ENCODE assay signal across 8 cellular contexts in the genomic region with DNA sequence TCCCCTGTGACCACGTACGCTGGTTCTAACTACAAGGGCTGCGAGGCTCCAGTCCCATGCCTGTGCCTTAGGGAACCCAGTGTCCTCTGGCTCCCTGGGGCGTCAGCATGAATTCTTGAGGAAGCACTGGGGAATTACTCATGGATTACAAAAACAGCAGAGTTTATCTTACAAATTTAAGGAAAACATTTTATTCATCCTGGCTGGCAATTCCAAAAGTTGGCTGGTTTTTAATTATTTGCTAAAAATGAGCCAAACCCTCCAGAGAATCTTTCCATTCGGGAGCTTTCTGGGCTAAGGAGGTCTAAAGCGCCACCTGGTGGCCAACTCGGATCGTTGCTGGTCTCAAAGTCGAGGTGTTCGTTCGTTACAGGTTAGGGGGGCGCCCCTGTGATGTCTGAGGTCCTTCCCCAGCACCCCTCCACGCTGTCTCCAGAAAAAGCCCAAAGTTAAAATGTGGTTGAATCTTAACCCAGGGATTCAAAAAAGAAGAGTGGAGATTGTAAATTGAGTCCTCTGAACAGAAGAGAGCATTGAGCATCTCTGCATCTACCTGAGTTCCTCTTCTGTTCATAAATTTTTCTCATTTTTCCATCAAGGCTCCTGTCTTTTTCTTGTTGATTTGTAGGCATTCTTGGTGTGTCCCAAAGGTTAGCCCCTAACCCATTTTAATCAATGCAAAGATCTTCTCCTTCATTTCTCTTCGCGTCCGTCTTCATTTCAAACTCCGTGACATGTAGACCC.
DNase-seq lines count a peak whose midpoint lies in the region; ATAC-seq and TF ChIP-seq lines count a peak whose summit lies in the region.

No MANE protein-coding gene starts in this region.

- DNase-seq in AG08395 (ENCODE audit: low spot score) (peak; percentile 68), NCI-H1930 (lab: John Stamatoyannopoulos, UW) (peak; percentile 43 to 57), WTC11 (ENCODE audit: low spot score) (peak; percentile 72), coronary artery (ENCODE audit: low spot score) (no peak), lower lobe of right lung (peak; percentile 64), NCI-H187 treated with DMSO at 0.1 percent for 48 hours (lab: John Stamatoyannopoulos, UW) (no peak)
- peak; percentile 10 to 13 for DNase-seq in stimulated activated CD8-positive, alpha-beta memory T cell treated with anti-CD3 and anti-CD28 coated beads, Interleukin-4, amount 100 ng/mL, for 1 hour (ENCODE audit: low read depth in 2 of 2, low spot score in 1 of 2)

- peak; percentile 93 for TF ChIP-seq CTCF in WTC11 (IDR thresholded peaks at IDR 0.05)
- peak; percentile 78 for TF ChIP-seq CTCF in coronary artery (IDR thresholded peaks at IDR 0.05)
- TF ChIP-seq CTCF in lower lobe of right lung (IDR thresholded peaks at IDR 0.05) = peak; percentile 87

- H3K36me3 Mint-ChIP-seq in WTC11 = no peaks in the 10 kb centered on the region

- H3K4me3 Mint-ChIP-seq in WTC11 = no peak overlapping the region

- no peaks in the 10 kb centered on the region for H3K9me3 ChIP-seq in lower lobe of right lung

- no peaks in the 10 kb centered on the region for H3K36me3 ChIP-seq in lower lobe of right lung

- no peak overlapping the region for H3K27ac Mint-ChIP-seq in WTC11

- CTCF ChIA-PET in WTC11 (lab: Charles Lee) = interaction anchor here (0.8 to 7.8 kb wide), 26 partner anchors 10 to 631 kb away, joined by 3 to 59 read pairs (median 5); a partner anchor contains a TSS

- H3K27ac ChIP-seq in coronary artery = no peak overlapping the region
- H3K27ac ChIP-seq in lower lobe of right lung = no peak overlapping the region

- ATAC-seq in GM19351 (IDR thresholded peaks at IDR 0.05; ENCODE audit: unreplicated experiment) (peak; percentile 66), WTC11 (peak; percentile 79), lower lobe of right lung (peak; percentile 55 to 69)

- POLR2A ChIA-PET in WTC11 (lab: Charles Lee) = no interaction called here

- H3K27me3 Mint-ChIP-seq in WTC11 (ENCODE audit: low read depth) = no peaks in the 10 kb centered on the region

- peaks cover 25% of the 10 kb centered on the region for H3K4me1 Mint-ChIP-seq in WTC11

- H3K4me3 ChIP-seq in coronary artery (no peak overlapping the region), lower lobe of right lung (no peak overlapping the region)

- no peaks in the 10 kb centered on the region for H3K4me1 ChIP-seq in lower lobe of right lung

- no peaks in the 10 kb centered on the region for H3K9me3 Mint-ChIP-seq in WTC11

- H3K27me3 ChIP-seq in lower lobe of right lung (ENCODE audit: low read depth) = no peaks in the 10 kb centered on the region

- intact Hi-C loops in lower lobe of right lung (cut with DNase I) = loop anchor here (5.0 kb wide), 1 partner anchor 634 kb away; no protein-coding TSS in a partner anchor

TF ChIP-seq in WTC11, 78 proteins besides CTCF, POLR2A, EP300 and RAD21:
- TF ChIP-seq, protein P1, sequence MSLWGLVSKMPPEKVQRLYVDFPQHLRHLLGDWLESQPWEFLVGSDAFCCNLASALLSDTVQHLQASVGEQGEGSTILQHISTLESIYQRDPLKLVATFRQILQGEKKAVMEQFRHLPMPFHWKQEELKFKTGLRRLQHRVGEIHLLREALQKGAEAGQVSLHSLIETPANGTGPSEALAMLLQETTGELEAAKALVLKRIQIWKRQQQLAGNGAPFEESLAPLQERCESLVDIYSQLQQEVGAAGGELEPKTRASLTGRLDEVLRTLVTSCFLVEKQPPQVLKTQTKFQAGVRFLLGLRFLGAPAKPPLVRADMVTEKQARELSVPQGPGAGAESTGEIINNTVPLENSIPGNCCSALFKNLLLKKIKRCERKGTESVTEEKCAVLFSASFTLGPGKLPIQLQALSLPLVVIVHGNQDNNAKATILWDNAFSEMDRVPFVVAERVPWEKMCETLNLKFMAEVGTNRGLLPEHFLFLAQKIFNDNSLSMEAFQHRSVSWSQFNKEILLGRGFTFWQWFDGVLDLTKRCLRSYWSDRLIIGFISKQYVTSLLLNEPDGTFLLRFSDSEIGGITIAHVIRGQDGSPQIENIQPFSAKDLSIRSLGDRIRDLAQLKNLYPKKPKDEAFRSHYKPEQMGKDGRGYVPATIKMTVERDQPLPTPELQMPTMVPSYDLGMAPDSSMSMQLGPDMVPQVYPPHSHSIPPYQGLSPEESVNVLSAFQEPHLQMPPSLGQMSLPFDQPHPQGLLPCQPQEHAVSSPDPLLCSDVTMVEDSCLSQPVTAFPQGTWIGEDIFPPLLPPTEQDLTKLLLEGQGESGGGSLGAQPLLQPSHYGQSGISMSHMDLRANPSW (CRISPR knock-in tag; conservative IDR thresholded peaks at IDR 0.05; ENCODE audit: low read depth) = no peak
- TF ChIP-seq TEAD4 (CRISPR knock-in tag; IDR thresholded peaks at IDR 0.05) (no peak), OVOL2 (CRISPR knock-in tag; IDR thresholded peaks at IDR 0.05; ENCODE audit: borderline replicate concordance) (no peak), RELA (CRISPR knock-in tag; IDR thresholded peaks at IDR 0.05; ENCODE audit: borderline replicate concordance) (no peak), ZNF219 (CRISPR knock-in tag; IDR thresholded peaks at IDR 0.05; ENCODE audit: borderline replicate concordance) (no peak), NFATC4 (CRISPR knock-in tag; IDR thresholded peaks at IDR 0.05) (no peak), SMAD3 (CRISPR knock-in tag; IDR thresholded peaks at IDR 0.05; ENCODE audit: borderline replicate concordance) (no peak), NR1H2 (CRISPR knock-in tag; IDR thresholded peaks at IDR 0.05) (no peak), EMX1 (CRISPR knock-in tag; IDR thresholded peaks at IDR 0.05) (no peak), GABPB1 (CRISPR knock-in tag; IDR thresholded peaks at IDR 0.05) (no peak)
TF ChIP-seq in WTC11: peak in this region for 0.

Comparison
In these comparisons a context has a peak if more than half of its experiments do, and no peak if none do; other contexts are left out.
1. DNase-seq: peak in AG08395 (single experiment), NCI-H1930 (2 of 2), WTC11 (single experiment), lower lobe of right lung (single experiment) and stimulated activated CD8-positive, alpha-beta memory T cell treated with anti-CD3 and anti-CD28 coated beads, Interleukin-4, amount 100 ng/mL, for 1 hour (2 of 2); none in coronary artery (single experiment) and NCI-H187 treated with DMSO at 0.1 percent for 48 hours (single experiment).
2. Peak in every context shown above with its lines, with median percentiles within 50 percentile points of each other: ATAC-seq and CTCF ChIP-seq.